In the genomic region with DNA sequence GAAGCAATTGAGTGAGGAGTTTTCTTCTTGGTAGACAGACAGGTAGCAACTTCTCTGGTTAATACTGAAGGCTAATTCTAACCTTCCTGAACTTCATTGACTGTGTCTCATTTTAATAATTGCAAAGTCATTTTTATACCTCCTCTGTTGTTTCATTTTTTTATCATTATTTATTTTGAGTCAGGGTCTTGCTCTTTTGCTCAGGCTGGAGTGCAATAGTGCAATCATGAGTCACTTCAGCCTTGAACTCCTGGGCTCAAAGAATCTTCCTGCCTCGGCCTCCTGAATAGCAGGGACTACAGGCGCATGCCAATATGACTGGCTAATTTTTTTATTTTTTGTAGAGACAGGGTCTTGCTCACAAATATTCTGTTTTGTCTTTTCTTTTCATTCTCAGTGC, we compare ENCODE assay signal across 17 cellular contexts. TPM values are rescaled to one million over a fixed set of nuclear protein-coding genes. Genes with fewer than 3 reads are reported as not detected.
DNase-seq lines count a peak whose midpoint lies in the region; ATAC-seq, FAIRE-seq and TF ChIP-seq lines count a peak whose summit lies in the region.
"Had no signal": no experiment of that assay in that cellular context is flagged by ENCODE, and none has a peak within 500 bp of the region (broad histone marks: within the 10 kb centered on the region; RNA-seq: fewer than 3 reads in every experiment).

No MANE protein-coding gene starts in this region.

- H3K4me1 Mint-ChIP-seq in Calu3 (ENCODE audit: low read depth, unreplicated experiment), result peaks cover 42% of the 10 kb centered on the region
- peaks cover 50% of the 10 kb centered on the region for H3K4me1 Mint-ChIP-seq in T-helper 17 cell

- ATAC-seq in T-helper 17 cell, result no peak
- ATAC-seq in HepG2, result no peak; the same call in 2 of the 3 replicates
- no peak for ATAC-seq in left lobe of liver
- ATAC-seq in GM21576 (IDR thresholded peaks at IDR 0.05; ENCODE audit: unreplicated experiment), result no peak
- no peak for ATAC-seq in GM19467 (IDR thresholded peaks at IDR 0.05; ENCODE audit: unreplicated experiment)
- ATAC-seq: psoas muscle had no signal

- no peak overlapping the region for H2AFZ ChIP-seq in HepG2 (ENCODE audit: low read length)

- H3K4me1 ChIP-seq in BLaER1 (peaks cover 79% of the 10 kb centered on the region), HepG2 (ENCODE audit: insufficient read depth, low read length) (peaks cover 13% of the 10 kb centered on the region; the same call in 1 of the 2 replicates)
- H3K4me1 ChIP-seq: psoas muscle had no signal

- DNase-seq in Calu3, result no peak
- no peak for DNase-seq in T-helper 17 cell
- DNase-seq in HepG2 (ENCODE audit: low spot score), result peak; percentile 27
- DNase-seq in left lobe of liver (ENCODE audit: low spot score), result no peak
- DNase-seq in anterior cingulate cortex (lab: John Stamatoyannopoulos, UW), result no peak
- DNase-seq: AML-193, dermis blood vessel endothelial cell, esophagus squamous epithelium, psoas muscle had no signal

- H3K9me3 Mint-ChIP-seq in Calu3 (ENCODE audit: low read depth, unreplicated experiment), result no peaks in the 10 kb centered on the region
- H3K9me3 Mint-ChIP-seq: brain had no signal

- H3K79me2 ChIP-seq in HepG2 (ENCODE audit: insufficient read depth, low read length), result no peaks in the 10 kb centered on the region

- H3K4me3 Mint-ChIP-seq in Calu3 (ENCODE audit: low read depth, unreplicated experiment) (no peak overlapping the region), T-helper 17 cell (peak overlapping the region; percentile 19)
- H3K4me3 Mint-ChIP-seq: brain had no signal

- H3K27ac ChIP-seq in BLaER1 (0 out of 2 replicates have a peak overlapping the region, but pooled peaks have one; percentile 56), HepG2 (ENCODE audit: extremely low read length, insufficient read depth, low read length) (no peak overlapping the region)
- H3K27ac ChIP-seq: esophagus squamous epithelium, psoas muscle, thoracic aorta had no signal

- CTCF ChIA-PET in Calu3 (lab: Charles Lee), result interaction anchor here (0.7 kb wide), 1 partner anchor 482 kb away, joined by 3 read pairs; no protein-coding TSS in a partner anchor
- CTCF ChIA-PET in HepG2 (lab: Yijun Ruan, JAX; ENCODE audit: low intra/inter-chr PET ratio, low total read pairs), result no interaction called here

- no peak for FAIRE-seq in HepG2 (lab: Jason Lieb, UNC)

- H4K20me1 ChIP-seq in BLaER1 (peaks cover 100% of the 10 kb centered on the region), HepG2 (ENCODE audit: insufficient read depth, low read length) (no peaks in the 10 kb centered on the region)

- TF ChIP-seq EP300 in HepG2 (IDR thresholded peaks at IDR 0.05; ENCODE audit: low read depth in 2 of 2, low read length in 2 of 2), result peak in 1 of 2 experiments; percentile 34; a peak in 1 of 4 replicates
- no peak for TF ChIP-seq EP300 in HepG2 (CRISPR knock-in tag; IDR thresholded peaks at IDR 0.05; ENCODE audit: borderline replicate concordance)

- H3K4me3 ChIP-seq in BLaER1 (no peak overlapping the region), HepG2 (replicated peaks in 1 of 3; ENCODE audit: insufficient read depth in 1 of 3, low read depth in 2 of 3, low read length in 3 of 3) (no peak overlapping the region)
- H3K4me3 ChIP-seq: esophagus squamous epithelium, psoas muscle, thoracic aorta had no signal

- H3K27ac Mint-ChIP-seq in Calu3 (ENCODE audit: unreplicated experiment) (peak overlapping the region; percentile 50), T-helper 17 cell (peak overlapping the region; percentile 95)
- H3K27ac Mint-ChIP-seq: brain had no signal

- no peak for TF ChIP-seq POLR2A in HepG2 (IDR thresholded peaks at IDR 0.05; ENCODE audit: insufficient read depth in 1 of 2, low read depth in 2 of 2, low read length in 2 of 2)

- H3K27me3 ChIP-seq in BLaER1 (no peaks in the 10 kb centered on the region), HepG2 (ENCODE audit: control insufficient read depth in 1 of 2, insufficient read depth in 2 of 2, low read length in 2 of 2) (peaks cover 0 to 5% of the 10 kb centered on the region in 2 experiments; a peak in 1 of 5 replicates)
- H3K27me3 ChIP-seq: esophagus squamous epithelium had no signal

- peaks cover 6% of the 10 kb centered on the region for H3K36me3 Mint-ChIP-seq in Calu3 (ENCODE audit: insufficient read depth, unreplicated experiment)
- peaks cover 9% of the 10 kb centered on the region for H3K36me3 Mint-ChIP-seq in T-helper 17 cell (ENCODE audit: low read depth)
- H3K36me3 Mint-ChIP-seq: brain had no signal

- BruUV-seq in Calu3 (replicated peaks; lab: Mats Ljungman, UMichigan) (no TSS peak), HepG2 (replicated peaks; lab: Mats Ljungman, UMichigan) (no TSS peak)

- no peaks in the 10 kb centered on the region for H3K27me3 Mint-ChIP-seq in Calu3 (ENCODE audit: unreplicated experiment)
- no peaks in the 10 kb centered on the region for H3K27me3 Mint-ChIP-seq in T-helper 17 cell

- no peaks in the 10 kb centered on the region for H3K9me3 ChIP-seq in BLaER1
- no peaks in the 10 kb centered on the region for H3K9me3 ChIP-seq in T-helper 17 cell (ENCODE audit: control insufficient read depth, low read length, poor library complexity, severe bottlenecking)
- H3K9me3 ChIP-seq in HepG2 (ENCODE audit: low read length), result no peaks in the 10 kb centered on the region
- H3K9me3 ChIP-seq: esophagus squamous epithelium, psoas muscle, thoracic aorta had no signal

- H3K4me2 ChIP-seq in BLaER1 (no peak overlapping the region), HepG2 (ENCODE audit: low read depth, low read length) (no peak overlapping the region)

- H3K9ac ChIP-seq in BLaER1 (no peak overlapping the region), HepG2 (ENCODE audit: insufficient read depth, low read depth, low read length) (no peak overlapping the region)

- intact Hi-C loops in Calu3 (cut with micrococcal nuclease; ENCODE audit: unreplicated experiment), result no loop called here
- intact Hi-C loops in HepG2 (cut with micrococcal nuclease; ENCODE audit: unreplicated experiment), result no loop called here

- POLR2A ChIA-PET in HepG2 (lab: Yijun Ruan, JAX), result no interaction called here

- in situ Hi-C loops in HepG2 (cut with HindIII; ENCODE audit: extremely low pct_ligation_motif_present, low pct_unique_long_range_greater_than_20kb), result no loop called here

- no peak for TF ChIP-seq RAD21 in HepG2 (CRISPR knock-in tag; IDR thresholded peaks at IDR 0.05)

- 18% methylated on average over 2 of the region's 2 CpGs for WGBS in HepG2 (ENCODE audit: low lambda C conversion rate)

- TF ChIP-seq CTCF in Calu3 (IDR thresholded peaks at IDR 0.05; ENCODE audit: unreplicated experiment) (no peak), HepG2 (CRISPR knock-in tag; IDR thresholded peaks at IDR 0.05) (no peak)

- H3K36me3 ChIP-seq in BLaER1 (peaks cover 55% of the 10 kb centered on the region), HepG2 (replicated peaks in 1 of 2; ENCODE audit: control insufficient read depth in 1 of 2, insufficient read depth in 2 of 2, low read length in 2 of 2) (no peaks in the 10 kb centered on the region)
- H3K36me3 ChIP-seq: esophagus squamous epithelium, thoracic aorta had no signal

TF ChIP-seq in HepG2, 621 proteins besides CTCF, POLR2A, EP300 and RAD21 (continues in another document):
- TF ChIP-seq NFE2L2 (IDR thresholded peaks at IDR 0.05; ENCODE audit: low read length), result peak; percentile 66; the same call in 1 of the 2 replicates
- TF ChIP-seq ZNF253 (CRISPR knock-in tag; IDR thresholded peaks at IDR 0.05; ENCODE audit: borderline replicate concordance), result no peak
- peak in 1 of 2 experiments; percentile 76; a peak in 2 of 4 replicates for TF ChIP-seq NR2F1 (CRISPR knock-in tag; IDR thresholded peaks at IDR 0.05)
- TF ChIP-seq ZNF569 (CRISPR knock-in tag; IDR thresholded peaks at IDR 0.05; ENCODE audit: borderline replicate concordance), result no peak
- TF ChIP-seq, protein P1, sequence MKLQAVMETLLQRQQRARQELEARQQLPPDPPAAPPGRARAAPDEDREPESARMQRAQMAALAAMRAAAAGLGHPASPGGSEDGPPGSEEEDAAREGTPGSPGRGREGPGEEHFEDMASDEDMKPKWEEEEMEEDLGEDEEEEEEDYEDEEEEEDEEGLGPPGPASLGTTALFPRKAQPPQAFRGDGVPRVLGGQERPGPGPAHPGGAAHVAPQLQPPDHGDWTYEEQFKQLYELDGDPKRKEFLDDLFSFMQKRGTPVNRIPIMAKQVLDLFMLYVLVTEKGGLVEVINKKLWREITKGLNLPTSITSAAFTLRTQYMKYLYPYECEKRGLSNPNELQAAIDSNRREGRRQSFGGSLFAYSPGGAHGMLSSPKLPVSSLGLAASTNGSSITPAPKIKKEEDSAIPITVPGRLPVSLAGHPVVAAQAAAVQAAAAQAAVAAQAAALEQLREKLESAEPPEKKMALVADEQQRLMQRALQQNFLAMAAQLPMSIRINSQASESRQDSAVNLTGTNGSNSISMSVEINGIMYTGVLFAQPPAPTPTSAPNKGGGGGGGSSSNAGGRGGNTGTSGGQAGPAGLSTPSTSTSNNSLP (IDR thresholded peaks at IDR 0.05; ENCODE audit: low read depth, low read length), result peak; percentile 74

RNA-seq across cellular contexts. Expression of gene APBB1IP, which starts 45.4 kb away (rescaled TPM):
- 1.5 and 1.9 TPM in 2 replicates for total RNA-seq in Calu3 (2022)
- 10 to 100 TPM; 73.9 to 77.1 TPM for total RNA-seq in T-helper 17 cell
- not detected in 2 replicates for total RNA-seq in HepG2 (2016; rRNA removed; fragmentation: Illumina TruSeq; extraction: Trizol)
- total RNA-seq in HepG2 (2016; cell fraction: cytosol; rRNA removed; fragmentation: Illumina TruSeq; extraction: Trizol; ENCODE audit: low read depth), result not detected in 2 replicates
- total RNA-seq in HepG2 (2016; cell fraction: insoluble cytoplasmic fraction; rRNA removed; fragmentation: Illumina TruSeq; extraction: Trizol), result not detected in 2 replicates
- not detected in 2 replicates for total RNA-seq in HepG2 (2016; cell fraction: membrane; rRNA removed; fragmentation: Illumina TruSeq; extraction: Trizol)
- not detected in 2 replicates for total RNA-seq in HepG2 (2016; cell fraction: nucleus; rRNA removed; fragmentation: Illumina TruSeq; extraction: Trizol)
- polyA plus RNA-seq in HepG2 (2011; rRNA removed), result 0.08 TPM in 1 of 2 replicates, not detected in the other
- not detected in 2 replicates for polyA plus RNA-seq in HepG2 (2011; cell fraction: cytosol; rRNA removed)
- not detected in 2 replicates for polyA plus RNA-seq in HepG2 (2011; cell fraction: nucleus; rRNA removed)
- polyA plus RNA-seq in HepG2 (2012), result not detected in 2 replicates
- polyA plus RNA-seq in HepG2 (2016; cell fraction: cytosol; fragmentation: Illumina TruSeq; extraction: Trizol; ENCODE audit: low read depth), result not detected in 2 replicates
- polyA plus RNA-seq in HepG2 (2016; cell fraction: insoluble cytoplasmic fraction; fragmentation: Illumina TruSeq; extraction: Trizol; ENCODE audit: low read depth), result not detected in 2 replicates
- polyA plus RNA-seq in HepG2 (2016; cell fraction: membrane; fragmentation: Illumina TruSeq; extraction: Trizol; ENCODE audit: low read depth), result not detected in 2 replicates
- not detected in 2 replicates for polyA plus RNA-seq in HepG2 (2016; cell fraction: nucleus; fragmentation: Illumina TruSeq; extraction: Trizol; ENCODE audit: insufficient read depth, low read depth)
- polyA minus RNA-seq in HepG2 (2011; rRNA and poly(A)+ RNA removed; ENCODE audit: low replicate concordance), result 0.05 TPM in 1 of 2 replicates, not detected in the other
- not detected in 2 replicates for polyA minus RNA-seq in HepG2 (2011; cell fraction: cytosol; rRNA and poly(A)+ RNA removed)
- polyA minus RNA-seq in HepG2 (2011; cell fraction: nucleus; rRNA and poly(A)+ RNA removed), result not detected in 2 replicates
- total RNA-seq in left lobe of liver, result 16.1 TPM
- total RNA-seq: G401, HT1080, SK-MEL-5 had no signal
